ENCODE assay signal across 11 cellular contexts in the genomic region with DNA sequence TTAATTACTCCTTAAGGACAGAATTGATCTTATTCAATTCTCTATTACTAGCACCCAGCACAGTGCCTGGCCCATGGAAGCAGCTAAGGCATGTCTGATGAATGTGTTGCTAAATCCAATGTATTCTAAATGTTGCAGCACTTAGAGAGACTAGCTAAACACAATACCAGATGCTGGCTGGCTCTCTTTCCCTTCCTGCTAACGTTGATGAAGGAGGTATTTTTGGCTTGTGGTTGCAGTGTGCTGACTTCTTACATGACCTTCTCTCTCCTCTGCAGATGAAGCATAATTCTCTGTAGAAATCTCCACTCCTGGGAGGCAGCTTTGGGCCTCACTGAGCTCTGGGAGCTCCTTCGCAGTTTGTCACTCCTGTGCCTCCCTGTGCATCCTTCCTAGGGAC.
A peak's percentile ranks its signal among the peaks of the same experiment; 100 is the strongest.
DNase-seq lines count a peak whose midpoint lies in the region; ATAC-seq lines count a peak whose summit lies in the region.
"Had no signal": no experiment of that assay in that cellular context is flagged by ENCODE, and none has a peak within 500 bp of the region (broad histone marks: within the 10 kb centered on the region; RNA-seq: fewer than 3 reads in every experiment).

No MANE protein-coding gene starts in this region.

- no peak overlapping the region for H3K27ac Mint-ChIP-seq in activated T-helper 17 cell treated with anti-CD3 and anti-CD28 coated beads, Interleukin-2, amount 50 U/mL, for 72 hours

- ATAC-seq in Right ventricle myocardium inferior = peak; percentile 79
- ATAC-seq in HG03175 (IDR thresholded peaks at IDR 0.05; ENCODE audit: unreplicated experiment) = peak; percentile 65
- no peak for ATAC-seq in activated T-helper 17 cell treated with anti-CD3 and anti-CD28 coated beads, Interleukin-2, amount 50 U/mL, for 72 hours (replicated peaks)

- no peak overlapping the region for H3K4me3 Mint-ChIP-seq in activated T-helper 17 cell treated with anti-CD3 and anti-CD28 coated beads, Interleukin-2, amount 50 U/mL, for 72 hours

- DNase-seq in Right ventricle myocardium inferior (ENCODE audit: missing footprints) (no peak), cardiac septum (ENCODE audit: low spot score) (no peak), adipocyte (ENCODE audit: low read depth) (peak; percentile 62), stromal cell of bone marrow (ENCODE audit: low read depth) (peak; percentile 61), substantia nigra (lab: John Stamatoyannopoulos, UW) (no peak)
- DNase-seq in stimulated activated naive CD4-positive, alpha-beta T cell treated with Interleukin-2 at 50 U/mL for 16 hours (lab: John Stamatoyannopoulos, UW) = no peak
- DNase-seq: activated CD4-positive, alpha-beta T cell treated with anti-CD3 and anti-CD28 coated beads for 4 hours had no signal

- H3K36me3 Mint-ChIP-seq in activated T-helper 17 cell treated with anti-CD3 and anti-CD28 coated beads, Interleukin-2, amount 50 U/mL, for 72 hours (ENCODE audit: low read depth) = no peaks in the 10 kb centered on the region

- no peak overlapping the region for H3K9ac ChIP-seq in adipocyte (ENCODE audit: low read length)

- intact Hi-C loops in Right ventricle myocardium inferior (cut with DNase I) (no loop called here), cardiac septum (cut with DNase I) (no loop called here)

- H3K27me3 ChIP-seq in adipocyte (replicated peaks; ENCODE audit: control insufficient read depth, insufficient read depth, low read length) = no peaks in the 10 kb centered on the region
- H3K27me3 ChIP-seq: neutrophil had no signal

- no peaks in the 10 kb centered on the region for H3K36me3 ChIP-seq in adipocyte (ENCODE audit: control insufficient read depth, insufficient read depth, low read length, severe bottlenecking)
- H3K36me3 ChIP-seq: neutrophil had no signal

- H3K9me3 ChIP-seq in adipocyte (ENCODE audit: control insufficient read depth, low read length) = no peaks in the 10 kb centered on the region
- H3K9me3 ChIP-seq: neutrophil had no signal

- H3K27me3 Mint-ChIP-seq in activated T-helper 17 cell treated with anti-CD3 and anti-CD28 coated beads, Interleukin-2, amount 50 U/mL, for 72 hours = peaks cover 3% of the 10 kb centered on the region

- H3K9me3 Mint-ChIP-seq in activated T-helper 17 cell treated with anti-CD3 and anti-CD28 coated beads, Interleukin-2, amount 50 U/mL, for 72 hours = no peaks in the 10 kb centered on the region

- no peak overlapping the region for H3K4me3 ChIP-seq in adipocyte (ENCODE audit: low read length)

- no peaks in the 10 kb centered on the region for H3K4me1 ChIP-seq in adipocyte (ENCODE audit: control insufficient read depth, insufficient read depth, low read length)

- no peak overlapping the region for H3K27ac ChIP-seq in substantia nigra (ENCODE audit: low read depth, low read length, poor library complexity, severe bottlenecking)
- H3K27ac ChIP-seq: 22Rv1, neutrophil had no signal

- H3K4me1 Mint-ChIP-seq in activated T-helper 17 cell treated with anti-CD3 and anti-CD28 coated beads, Interleukin-2, amount 50 U/mL, for 72 hours = no peaks in the 10 kb centered on the region

Comparison
In these comparisons a context has a peak if more than half of its experiments do, and no peak if none do; other contexts are left out.
1. DNase-seq: peak in adipocyte (single experiment) and stromal cell of bone marrow (single experiment); none in Right ventricle myocardium inferior (single experiment), cardiac septum (single experiment), substantia nigra (0 of 49) and stimulated activated naive CD4-positive, alpha-beta T cell treated with Interleukin-2 at 50 U/mL for 16 hours (single experiment).